Comparison of ENCODE assay signal across 14 cellular contexts in the genomic region with DNA sequence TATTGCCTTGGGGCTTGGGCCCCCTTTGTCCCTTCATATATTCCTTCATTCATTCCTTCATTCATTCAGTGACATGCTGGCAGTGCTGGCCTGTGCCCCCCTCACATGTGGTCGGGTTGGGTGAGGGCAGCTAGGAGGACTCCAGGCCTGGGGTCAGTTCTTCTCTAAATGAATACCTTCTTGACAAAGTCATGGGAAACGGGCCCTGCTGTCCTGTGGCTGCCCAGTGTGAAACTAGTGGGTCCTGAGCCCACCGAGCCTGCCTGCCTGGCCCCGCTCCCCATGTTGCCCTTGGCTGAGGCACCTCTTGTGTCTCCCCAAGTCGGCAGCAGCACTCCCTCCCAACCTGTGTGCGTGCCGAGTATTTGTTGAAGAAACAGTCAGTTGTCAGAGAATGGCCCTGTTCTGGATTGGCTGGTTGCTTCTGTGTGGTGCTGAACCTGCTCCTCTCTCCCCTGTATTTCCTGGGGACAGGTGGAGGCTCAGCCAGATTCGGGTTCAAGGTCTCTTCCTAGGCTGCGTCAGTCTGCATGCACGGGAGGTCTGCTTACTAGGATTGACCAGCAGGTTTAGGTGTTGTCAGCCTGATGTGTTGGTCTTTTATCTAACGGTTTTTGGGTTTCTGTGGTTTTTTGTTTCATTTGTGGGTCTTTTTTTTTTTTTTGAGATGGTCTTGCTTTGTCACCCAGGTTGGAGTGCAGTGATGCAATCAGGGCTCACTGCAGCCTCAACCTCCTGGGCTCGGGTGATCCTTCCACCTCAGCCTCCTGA. TPM values are rescaled to one million over a fixed set of nuclear protein-coding genes. Genes with fewer than 3 reads are reported as not detected.
DNase-seq lines count a peak whose midpoint lies in the region; ATAC-seq and TF ChIP-seq lines count a peak whose summit lies in the region.
"Had no signal": no experiment of that assay in that cellular context is flagged by ENCODE, and none has a peak within 500 bp of the region (broad histone marks: within the 10 kb centered on the region; RNA-seq: fewer than 3 reads in every experiment).

No MANE protein-coding gene starts in this region.

- DNase-seq in activated CD4-positive, alpha-beta T cell treated with anti-CD3 and anti-CD28 coated beads for 48 hours: peak; percentile 23
- no peak for DNase-seq in activated CD4-positive, alpha-beta T cell treated with anti-CD3 and anti-CD28 coated beads for 1 hour
- DNase-seq in activated T-helper 1 cell treated with anti-CD3 and anti-CD28 coated beads, Interleukin-12 subunit alpha, Interleukin-12 subunit beta, Interleukin-2, Interleukin-4 antibody, amounts not matched to agents 30 ng/mL and 10 ng/mL and 1 ng/mL, durations not matched to agents 14 hours and 24 hours and 36 hours (ENCODE audit: low spot score): no peak
- no peak for DNase-seq in natural killer cell treated with Interleukin-12 subunit alpha and Interleukin-12 subunit beta and Interleukin-15 and Interleukin-18, amount 100 ng/mL, for 72 hours (ENCODE audit: low spot score)
- DNase-seq in thyroid gland (no peak), endodermal cell (no peak), heart left ventricle (no peak)
- DNase-seq: activated gamma-delta T cell, naive B cell, RPMI8226, trophoblast cell had no signal

- peaks cover 6% of the 10 kb centered on the region; the same call in 1 of the 2 replicates for H3K4me1 ChIP-seq in HEK293 (ENCODE audit: control insufficient read depth, insufficient read depth, low read length)
- no peaks in the 10 kb centered on the region for H3K4me1 ChIP-seq in thyroid gland
- H3K4me1 ChIP-seq in endodermal cell (ENCODE audit: control insufficient read depth, insufficient read depth, low read length): peaks cover 7% of the 10 kb centered on the region
- H3K4me1 ChIP-seq in heart left ventricle: peaks cover 0 to 50% (median 24%) of the 10 kb centered on the region in 12 donors

- H3K4me1 Mint-ChIP-seq in activated T-helper 1 cell treated with anti-CD3 and anti-CD28 coated beads, Interleukin-12 subunit alpha, Interleukin-12 subunit beta, Interleukin-2, Interleukin-4 antibody, amounts not matched to agents 30 ng/mL and 10 ng/mL and 1 ng/mL, durations not matched to agents 14 hours and 24 hours and 36 hours (ENCODE audit: low read depth): peaks cover 44% of the 10 kb centered on the region
- H3K4me1 Mint-ChIP-seq in natural killer cell treated with Interleukin-12 subunit alpha and Interleukin-12 subunit beta and Interleukin-15 and Interleukin-18, amount 100 ng/mL, for 72 hours (ENCODE audit: low read depth in 2 of 2): peaks cover 21 to 23% of the 10 kb centered on the region in 2 donors
- H3K4me1 Mint-ChIP-seq in endodermal cell: peaks cover 21% of the 10 kb centered on the region

- no peak overlapping the region for H3K4me3 ChIP-seq in HEK293 (ENCODE audit: low read depth, low read length)
- no peak overlapping the region for H3K4me3 ChIP-seq in thyroid gland (replicated peaks in 1 of 3)
- no peak overlapping the region for H3K4me3 ChIP-seq in endodermal cell (ENCODE audit: low read length)
- H3K4me3 ChIP-seq in heart left ventricle: no peak overlapping the region
- H3K4me3 ChIP-seq: A549, skin epidermis had no signal

- ATAC-seq in natural killer cell treated with Interleukin-12 subunit alpha and Interleukin-12 subunit beta and Interleukin-15 and Interleukin-18, amount 100 ng/mL, for 72 hours: peak; percentile 36 to 38
- ATAC-seq in heart left ventricle: no peak

- H3K36me3 ChIP-seq in HEK293 (ENCODE audit: control insufficient read depth in 2 of 2, insufficient read depth in 1 of 2, low read length in 2 of 2): peaks cover 0 to 46% of the 10 kb centered on the region in 2 experiments; a peak in 1 of 3 replicates
- H3K36me3 ChIP-seq in thyroid gland: peaks cover 30 to 34% of the 10 kb centered on the region in 2 donors
- peaks cover 35% of the 10 kb centered on the region for H3K36me3 ChIP-seq in endodermal cell (ENCODE audit: control insufficient read depth, insufficient read depth, low read length)
- peaks cover 0 to 48% (median 39%) of the 10 kb centered on the region in 9 donors for H3K36me3 ChIP-seq in heart left ventricle

- TF ChIP-seq CTCF in HEK293 (tag by site-specific recombination; IDR thresholded peaks at IDR 0.05) (no peak), thyroid gland (IDR thresholded peaks at IDR 0.05) (no peak), endodermal cell (conservative IDR thresholded peaks at IDR 0.05) (no peak), heart left ventricle (IDR thresholded peaks at IDR 0.05) (no peak)

- TF ChIP-seq POLR2A in thyroid gland (IDR thresholded peaks at IDR 0.05): no peak
- no peak for TF ChIP-seq POLR2A in heart left ventricle (IDR thresholded peaks at IDR 0.05)

- H3K36me3 Mint-ChIP-seq in activated T-helper 1 cell treated with anti-CD3 and anti-CD28 coated beads, Interleukin-12 subunit alpha, Interleukin-12 subunit beta, Interleukin-2, Interleukin-4 antibody, amounts not matched to agents 30 ng/mL and 10 ng/mL and 1 ng/mL, durations not matched to agents 14 hours and 24 hours and 36 hours (ENCODE audit: low read depth): peaks cover 30% of the 10 kb centered on the region
- H3K36me3 Mint-ChIP-seq in natural killer cell treated with Interleukin-12 subunit alpha and Interleukin-12 subunit beta and Interleukin-15 and Interleukin-18, amount 100 ng/mL, for 72 hours: no peaks in the 10 kb centered on the region
- H3K36me3 Mint-ChIP-seq in endodermal cell (ENCODE audit: low read depth): peaks cover 41% of the 10 kb centered on the region

- CTCF ChIA-PET in HEK293 (lab: Yijun Ruan, JAX): interaction anchor here (2.1 to 2.8 kb wide), 2 partner anchors 20 to 89 kb away, joined by 7 to 11 read pairs; no protein-coding TSS in a partner anchor

- peak overlapping the region; percentile 85 for H3K27ac Mint-ChIP-seq in activated T-helper 1 cell treated with anti-CD3 and anti-CD28 coated beads, Interleukin-12 subunit alpha, Interleukin-12 subunit beta, Interleukin-2, Interleukin-4 antibody, amounts not matched to agents 30 ng/mL and 10 ng/mL and 1 ng/mL, durations not matched to agents 14 hours and 24 hours and 36 hours
- H3K27ac Mint-ChIP-seq in natural killer cell treated with Interleukin-12 subunit alpha and Interleukin-12 subunit beta and Interleukin-15 and Interleukin-18, amount 100 ng/mL, for 72 hours: peak overlapping the region in 1 of 2 donors; percentile 60
- H3K27ac Mint-ChIP-seq in endodermal cell: no peak overlapping the region

- H3K4me3 Mint-ChIP-seq in activated T-helper 1 cell treated with anti-CD3 and anti-CD28 coated beads, Interleukin-12 subunit alpha, Interleukin-12 subunit beta, Interleukin-2, Interleukin-4 antibody, amounts not matched to agents 30 ng/mL and 10 ng/mL and 1 ng/mL, durations not matched to agents 14 hours and 24 hours and 36 hours: peak overlapping the region; percentile 39
- peak overlapping the region; percentile 60 for H3K4me3 Mint-ChIP-seq in natural killer cell treated with Interleukin-12 subunit alpha and Interleukin-12 subunit beta and Interleukin-15 and Interleukin-18, amount 100 ng/mL, for 72 hours
- H3K4me3 Mint-ChIP-seq in endodermal cell: no peak overlapping the region

- WGBS in thyroid gland, 2 donors: 80 to 83% methylated on average over 12 of the region's 12 CpGs
- 89 to 94% methylated on average over 10 to 12 of the region's 12 CpGs for WGBS in endodermal cell (ENCODE audit: insufficient coverage in 1 of 2, insufficient read length in 1 of 2), 2 experiments
- 80 to 88% (median 86%) methylated on average over 9 to 12 of the region's 12 CpGs for WGBS in heart left ventricle, 4 donors

- H3K27me3 Mint-ChIP-seq in activated T-helper 1 cell treated with anti-CD3 and anti-CD28 coated beads, Interleukin-12 subunit alpha, Interleukin-12 subunit beta, Interleukin-2, Interleukin-4 antibody, amounts not matched to agents 30 ng/mL and 10 ng/mL and 1 ng/mL, durations not matched to agents 14 hours and 24 hours and 36 hours (ENCODE audit: insufficient read depth): no peaks in the 10 kb centered on the region
- H3K27me3 Mint-ChIP-seq in natural killer cell treated with Interleukin-12 subunit alpha and Interleukin-12 subunit beta and Interleukin-15 and Interleukin-18, amount 100 ng/mL, for 72 hours: no peaks in the 10 kb centered on the region
- peaks cover 14% of the 10 kb centered on the region for H3K27me3 Mint-ChIP-seq in endodermal cell (ENCODE audit: insufficient read depth)
- H3K27me3 Mint-ChIP-seq: naive B cell had no signal

- POLR2A ChIA-PET in HEK293 (lab: Yijun Ruan, JAX): interaction anchor here (1.8 kb wide), 1 partner anchor 28 kb away, joined by 6 read pairs; the partner anchor contains the start of gene GTF3C5

- intact Hi-C loops in activated T-helper 1 cell treated with anti-CD3 and anti-CD28 coated beads, Interleukin-12 subunit alpha, Interleukin-12 subunit beta, Interleukin-2, Interleukin-4 antibody, amounts not matched to agents 30 ng/mL and 10 ng/mL and 1 ng/mL, durations not matched to agents 14 hours and 24 hours and 36 hours (cut with micrococcal nuclease): no loop called here
- intact Hi-C loops in thyroid gland (cut with DNase I) (no loop called here), heart left ventricle (cut with DNase I) (no loop called here)

- H3K27me3 ChIP-seq in thyroid gland (no peaks in the 10 kb centered on the region), endodermal cell (ENCODE audit: control insufficient read depth, insufficient read depth, low read length, poor library complexity, severe bottlenecking) (no peaks in the 10 kb centered on the region), heart left ventricle (no peaks in the 10 kb centered on the region)

- no peaks in the 10 kb centered on the region for H3K9me3 ChIP-seq in HEK293 (ENCODE audit: control insufficient read depth, insufficient read depth, low read depth, low read length)
- H3K9me3 ChIP-seq in thyroid gland: no peaks in the 10 kb centered on the region
- no peaks in the 10 kb centered on the region for H3K9me3 ChIP-seq in endodermal cell (ENCODE audit: control insufficient read depth, low read length)
- no peaks in the 10 kb centered on the region for H3K9me3 ChIP-seq in heart left ventricle
- H3K9me3 ChIP-seq: A549 had no signal

- no peak overlapping the region for H3K9ac ChIP-seq in endodermal cell (ENCODE audit: extremely low read depth, low read length, poor library complexity, severe bottlenecking)

- no peaks in the 10 kb centered on the region for H3K9me3 Mint-ChIP-seq in activated T-helper 1 cell treated with anti-CD3 and anti-CD28 coated beads, Interleukin-12 subunit alpha, Interleukin-12 subunit beta, Interleukin-2, Interleukin-4 antibody, amounts not matched to agents 30 ng/mL and 10 ng/mL and 1 ng/mL, durations not matched to agents 14 hours and 24 hours and 36 hours
- no peaks in the 10 kb centered on the region for H3K9me3 Mint-ChIP-seq in natural killer cell treated with Interleukin-12 subunit alpha and Interleukin-12 subunit beta and Interleukin-15 and Interleukin-18, amount 100 ng/mL, for 72 hours
- H3K9me3 Mint-ChIP-seq in endodermal cell: no peaks in the 10 kb centered on the region
- H3K9me3 Mint-ChIP-seq: naive B cell had no signal

- 0 out of 2 replicates have a peak overlapping the region, but pooled peaks have one; percentile 16 for H3K27ac ChIP-seq in HEK293 (ENCODE audit: extremely low read depth, low read depth, low read length)
- H3K27ac ChIP-seq in thyroid gland: no peak overlapping the region
- no peak overlapping the region for H3K27ac ChIP-seq in endodermal cell (ENCODE audit: low read depth, low read length)
- H3K27ac ChIP-seq in heart left ventricle: no peak overlapping the region
- H3K27ac ChIP-seq: A549 had no signal

RNA-seq across cellular contexts. Expression of gene CEL, which starts 3.0 kb away (rescaled TPM):
- total RNA-seq in activated T-helper 1 cell treated with anti-CD3 and anti-CD28 coated beads, Interleukin-12 subunit alpha, Interleukin-12 subunit beta, Interleukin-2, Interleukin-4 antibody, amounts not matched to agents 30 ng/mL and 10 ng/mL and 1 ng/mL, durations not matched to agents 14 hours and 24 hours and 36 hours: 1.8 and 2.0 TPM in 2 replicates
- total RNA-seq in natural killer cell treated with Interleukin-12 subunit alpha and Interleukin-12 subunit beta and Interleukin-15 and Interleukin-18, amount 100 ng/mL, for 72 hours: 1 to 10 TPM in 1 of 2 donors, under 1 TPM in 1; 0.95 to 2.1 TPM
- total RNA-seq in thyroid gland: under 1 TPM in 3 of 4 donors, not detected in 1; 0.27 to 0.46 (median 0.33) TPM
- total RNA-seq in endodermal cell: 1 to 10 TPM; 1.7 to 3.3 TPM
- 2.8 TPM for polyA plus RNA-seq in endodermal cell (2013, experiment 1 of 2)
- polyA plus RNA-seq in endodermal cell (2013, experiment 2 of 2): 2.2 TPM
- total RNA-seq in heart left ventricle: 1 to 10 TPM; 1.1 to 4.0 (median 2.8) TPM
- polyA plus RNA-seq in heart left ventricle: 1 to 10 TPM in 1 of 2 donors, under 1 TPM in 1; 0.61 to 2.1 TPM

RNA-seq across cellular contexts. Expression of gene GTF3C5, which starts 27.9 kb away (rescaled TPM):
- total RNA-seq in activated T-helper 1 cell treated with anti-CD3 and anti-CD28 coated beads, Interleukin-12 subunit alpha, Interleukin-12 subunit beta, Interleukin-2, Interleukin-4 antibody, amounts not matched to agents 30 ng/mL and 10 ng/mL and 1 ng/mL, durations not matched to agents 14 hours and 24 hours and 36 hours: 87.8 and 89.0 TPM in 2 replicates
- 10 to 100 TPM; 69.2 to 81.4 TPM for total RNA-seq in natural killer cell treated with Interleukin-12 subunit alpha and Interleukin-12 subunit beta and Interleukin-15 and Interleukin-18, amount 100 ng/mL, for 72 hours
- total RNA-seq in thyroid gland: 10 to 100 TPM; 49.3 to 69.0 (median 56.8) TPM
- 10 to 100 TPM; 89.7 to 94.6 TPM for total RNA-seq in endodermal cell
- 83.2 TPM for polyA plus RNA-seq in endodermal cell (2013, experiment 1 of 2)
- 78.9 TPM for polyA plus RNA-seq in endodermal cell (2013, experiment 2 of 2)
- 10 to 100 TPM; 22.9 to 45.8 (median 34.5) TPM for total RNA-seq in heart left ventricle
- 10 to 100 TPM; 46.7 to 51.7 TPM for polyA plus RNA-seq in heart left ventricle

Comparison
In these comparisons a context has a peak if more than half of its experiments do, and no peak if none do; other contexts are left out.
1. ATAC-seq: peak in natural killer cell treated with Interleukin-12 subunit alpha and Interleukin-12 subunit beta and Interleukin-15 and Interleukin-18, amount 100 ng/mL, for 72 hours (2 of 2); none in heart left ventricle (0 of 4).